22 cellular contexts compared by ENCODE assay signal in genomic region chr1:4681026-4681425, GRCh38. TPM values are rescaled to one million over a fixed set of nuclear protein-coding genes. Genes with fewer than 3 reads are reported as not detected.
DNase-seq lines count a peak whose midpoint lies in the region; ATAC-seq and TF ChIP-seq lines count a peak whose summit lies in the region.
"Had no signal": no experiment of that assay in that cellular context is flagged by ENCODE, and none has a peak within 500 bp of the region (broad histone marks: within the 10 kb centered on the region; RNA-seq: fewer than 3 reads in every experiment).

No MANE protein-coding gene starts in this region.

- no peak overlapping the region for H3K9ac ChIP-seq in mammary epithelial cell (ENCODE audit: insufficient read depth, low read length)

- intact Hi-C loops in mammary epithelial cell (cut with micrococcal nuclease) = no loop called here
- intact Hi-C loops in breast epithelium (cut with DNase I; ENCODE audit: low total_unique reads) = no loop called here
- intact Hi-C loops in esophagus muscularis mucosa (cut with DNase I) = no loop called here

- in situ Hi-C loops in mammary epithelial cell (cut with MboI; ENCODE audit: low sequenced_read_pairs in 2 of 2) = no loop called here

- DNase-seq in mammary epithelial cell = no peak
- no peak for DNase-seq in breast epithelium (ENCODE audit: low spot score in 2 of 2)
- peak; percentile 79 to 96 for DNase-seq in hippocampal formation (lab: John Stamatoyannopoulos, UW)
- DNase-seq in nucleus accumbens (lab: John Stamatoyannopoulos, UW) = peak in 53 of 56 donors; percentile 16 to 91 (median 74)
- no peak for DNase-seq in esophagus muscularis mucosa (ENCODE audit: extremely low spot score)
- DNase-seq in CD1c-positive myeloid dendritic cell (ENCODE audit: extremely low spot score) = no peak
- DNase-seq: CD8-positive, alpha-beta T cell; DMS79; GOT3; Kasumi-1; MG63; NCI-H1048; NCI-H1436 treated with DMSO at 0.1 percent for 48 hours; NCI-H2029 treated with DMSO at 0.1 percent for 48 hours; NCI-H2171; NCI-H526 treated with DMSO at 0.1 percent for 48 hours; NK-92 treated with Interleukin-12 subunit alpha and Interleukin-12 subunit beta, amount 100 ng/mL, for 24 hours; Peyer's patch had no signal

- H3K79me2 ChIP-seq in mammary epithelial cell (ENCODE audit: insufficient read depth, low read length) = peaks cover 11% of the 10 kb centered on the region

- no peak for TF ChIP-seq POLR2A in breast epithelium (IDR thresholded peaks at IDR 0.05)
- TF ChIP-seq POLR2A in esophagus muscularis mucosa (IDR thresholded peaks at IDR 0.05; ENCODE audit: low read depth) = no peak

- peak overlapping the region; percentile 17 for H3K4me2 ChIP-seq in mammary epithelial cell (ENCODE audit: insufficient read depth, low read depth, low read length)

- CTCF ChIA-PET in mammary epithelial cell (lab: Charles Lee; ENCODE audit: low non-redundant PET) = no interaction called here

- H3K4me1 ChIP-seq in mammary epithelial cell (ENCODE audit: insufficient read depth, low read length) = peaks cover 8% of the 10 kb centered on the region
- H3K4me1 ChIP-seq in breast epithelium = no peaks in the 10 kb centered on the region
- H3K4me1 ChIP-seq in esophagus muscularis mucosa = no peaks in the 10 kb centered on the region
- H3K4me1 ChIP-seq: Peyer's patch had no signal

- TF ChIP-seq EP300 in esophagus muscularis mucosa (IDR thresholded peaks at IDR 0.05) = no peak

- no peak overlapping the region for H3K4me3 ChIP-seq in mammary epithelial cell (replicated peaks in 1 of 3; ENCODE audit: insufficient read depth in 1 of 3, low read depth in 2 of 3, low read length in 3 of 3)
- H3K4me3 ChIP-seq in breast epithelium = no peak overlapping the region
- H3K4me3 ChIP-seq in esophagus muscularis mucosa = no peak overlapping the region
- H3K4me3 ChIP-seq: MG63, Peyer's patch had no signal

- no peak for TF ChIP-seq CTCF in mammary epithelial cell (conservative IDR thresholded peaks at IDR 0.05 in 1 of 2, IDR thresholded peaks at IDR 0.05 in 1 of 2; ENCODE audit: extremely low read depth in 1 of 2, insufficient read depth in 1 of 2, low read depth in 1 of 2, low read length in 2 of 2)
- no peak for TF ChIP-seq CTCF in breast epithelium (IDR thresholded peaks at IDR 0.05)
- no peak for TF ChIP-seq CTCF in esophagus muscularis mucosa (IDR thresholded peaks at IDR 0.05)

- H3K27ac ChIP-seq in mammary epithelial cell (ENCODE audit: insufficient read depth, low read depth, low read length) = no peak overlapping the region
- no peak overlapping the region for H3K27ac ChIP-seq in breast epithelium
- H3K27ac ChIP-seq in temporal lobe (ENCODE audit: low read depth, low read length) = peak overlapping the region; percentile 99
- H3K27ac ChIP-seq in esophagus muscularis mucosa (replicated peaks in 1 of 4) = no peak overlapping the region
- H3K27ac ChIP-seq: Peyer's patch had no signal

- H2AFZ ChIP-seq in mammary epithelial cell (ENCODE audit: low read depth, low read length) = peak overlapping the region; percentile 38

- BruUV-seq in mammary epithelial cell (replicated peaks; lab: Mats Ljungman, UMichigan) = no TSS peak

- H3K27me3 ChIP-seq in mammary epithelial cell (ENCODE audit: insufficient read depth, low read length) = no peaks in the 10 kb centered on the region
- H3K27me3 ChIP-seq in breast epithelium = no peaks in the 10 kb centered on the region
- peaks cover 0 to 57% (median 0%) of the 10 kb centered on the region in 4 donors for H3K27me3 ChIP-seq in esophagus muscularis mucosa
- H3K27me3 ChIP-seq: MG63, Peyer's patch had no signal

- ATAC-seq in GM18517 (IDR thresholded peaks at IDR 0.05; ENCODE audit: unreplicated experiment) = no peak
- ATAC-seq: CD8-positive, alpha-beta T cell; HCT116 had no signal

- peaks cover 8% of the 10 kb centered on the region for H3K9me3 ChIP-seq in mammary epithelial cell (replicated peaks; ENCODE audit: insufficient read depth, low read length)
- peaks cover 0 to 23% of the 10 kb centered on the region in 2 donors for H3K9me3 ChIP-seq in breast epithelium
- peaks cover 0 to 32% (median 25%) of the 10 kb centered on the region in 4 donors for H3K9me3 ChIP-seq in esophagus muscularis mucosa
- H3K9me3 ChIP-seq: MG63 had no signal

- dilution Hi-C loops in mammary epithelial cell (cut with HindIII; ENCODE audit: low sequenced_read_pairs) = no loop called here

- H4K20me1 ChIP-seq in mammary epithelial cell (ENCODE audit: insufficient read depth, low read length) = no peaks in the 10 kb centered on the region

- WGBS in mammary epithelial cell (ENCODE audit: low coverage, missing lambda C conversion rate) = 12% methylated on average over 9 of the region's 9 CpGs
- 89% methylated on average over 8 of the region's 9 CpGs for WGBS in esophagus muscularis mucosa

- H3K36me3 ChIP-seq in mammary epithelial cell (ENCODE audit: insufficient read depth, low read length) (no peaks in the 10 kb centered on the region), breast epithelium (no peaks in the 10 kb centered on the region), esophagus muscularis mucosa (no peaks in the 10 kb centered on the region)
- H3K36me3 ChIP-seq: MG63, Peyer's patch had no signal

RNA-seq across cellular contexts. Expression of gene AJAP1, which starts 26.6 kb away (rescaled TPM):
- total RNA-seq in mammary epithelial cell = 1 to 10 TPM; 5.0 to 7.4 TPM
- polyA plus RNA-seq in mammary epithelial cell = 3.0 TPM
- polyA minus RNA-seq in mammary epithelial cell = 7.5 TPM
- under 1 TPM; 0.16 to 0.66 (median 0.44) TPM for total RNA-seq in breast epithelium
- 21.9 TPM for total RNA-seq in temporal lobe
- under 1 TPM; 0.40 to 0.84 (median 0.54) TPM for total RNA-seq in esophagus muscularis mucosa
- total RNA-seq: A172 had no signal

Comparison
In these comparisons a context has a peak if more than half of its experiments do, and no peak if none do; other contexts are left out.
1. DNase-seq: peak in hippocampal formation (2 of 2) and nucleus accumbens (53 of 56); none in mammary epithelial cell (single experiment), breast epithelium (0 of 2), esophagus muscularis mucosa (single experiment) and CD1c-positive myeloid dendritic cell (single experiment).